In the genomic region with DNA sequence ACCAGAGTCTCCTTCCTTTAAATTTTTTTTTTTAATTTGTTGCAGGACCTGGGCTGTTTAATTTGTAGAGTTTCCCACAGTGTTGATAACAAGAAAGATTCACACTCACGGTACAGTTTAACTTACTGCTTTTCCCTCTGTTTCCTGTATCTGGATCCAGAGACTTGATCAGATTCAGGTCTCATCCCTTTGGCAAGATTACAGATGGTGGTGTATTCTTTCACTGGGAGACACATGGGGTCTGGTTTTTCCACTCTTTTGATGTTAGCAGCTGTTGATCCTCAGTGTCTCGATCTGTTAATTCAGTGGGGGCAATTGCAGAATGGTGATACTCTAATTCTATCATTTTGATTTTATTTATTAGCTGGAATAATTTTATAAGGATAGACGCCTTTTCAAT, we compare ENCODE assay signal across 24 cellular contexts.
DNase-seq lines count a peak whose midpoint lies in the region; ATAC-seq lines count a peak whose summit lies in the region.
"Had no signal": no experiment of that assay in that cellular context is flagged by ENCODE, and none has a peak within 500 bp of the region (broad histone marks: within the 10 kb centered on the region; RNA-seq: fewer than 3 reads in every experiment).

No MANE protein-coding gene starts in this region.

- no peaks in the 10 kb centered on the region for H3K9me2 ChIP-seq in GM23248 (ENCODE audit: insufficient read depth)

- no peaks in the 10 kb centered on the region for H3K79me2 ChIP-seq in GM23248 (ENCODE audit: insufficient read depth)

- peaks cover 100% of the 10 kb centered on the region for H3K4me1 Mint-ChIP-seq in activated naive CD4-positive, alpha-beta T cell treated with anti-CD3 and anti-CD28 coated beads, Interleukin-2, amount 50 U/mL, for 24 hours
- H3K4me1 Mint-ChIP-seq in activated naive CD8-positive, alpha-beta T cell treated with anti-CD3 and anti-CD28 coated beads, Interleukin-2, amount 10 ng/mL, durations not matched to agents 7 days and 5 days: peaks cover 86% of the 10 kb centered on the region
- H3K4me1 Mint-ChIP-seq in stimulated activated effector memory CD8-positive, alpha-beta T cell treated with anti-CD3 and anti-CD28 coated beads, Interleukin-12 subunit alpha, Interleukin-12 subunit beta, amount 100 ng/mL, for 72 hours: peaks cover 97% of the 10 kb centered on the region

- 74 to 76% methylated on average over 3 of the region's 3 CpGs for WGBS in GM23248 (ENCODE audit: low coverage in 1 of 2, low lambda C conversion rate in 2 of 2, missing lambda C conversion rate in 2 of 2), 2 experiments

- H3K27me3 ChIP-seq in GM23248 (replicated peaks; ENCODE audit: insufficient read depth): no peaks in the 10 kb centered on the region
- H3K27me3 ChIP-seq: cardiac muscle cell, spleen had no signal

- no peak overlapping the region for H2AFZ ChIP-seq in GM23248

- H3K27ac Mint-ChIP-seq in activated naive CD4-positive, alpha-beta T cell treated with anti-CD3 and anti-CD28 coated beads, Interleukin-2, amount 50 U/mL, for 24 hours: peak overlapping the region; percentile 94
- peak overlapping the region; percentile 59 for H3K27ac Mint-ChIP-seq in activated naive CD8-positive, alpha-beta T cell treated with anti-CD3 and anti-CD28 coated beads, Interleukin-2, amount 10 ng/mL, durations not matched to agents 7 days and 5 days
- H3K27ac Mint-ChIP-seq in stimulated activated effector memory CD8-positive, alpha-beta T cell treated with anti-CD3 and anti-CD28 coated beads, Interleukin-12 subunit alpha, Interleukin-12 subunit beta, amount 100 ng/mL, for 72 hours: peak overlapping the region; percentile 88

- in situ Hi-C loops in GM23248 (cut with MboI): no loop called here

- POLR2A ChIA-PET in activated naive CD8-positive, alpha-beta T cell treated with anti-CD3 and anti-CD28 coated beads, Interleukin-2, amount 10 ng/mL, durations not matched to agents 7 days and 5 days (lab: Charles Lee): interaction anchor here (1.2 kb wide), 1 partner anchor 21 kb away, joined by 3 read pairs; no protein-coding TSS in a partner anchor

- no peaks in the 10 kb centered on the region for H4K20me1 ChIP-seq in GM23248 (ENCODE audit: insufficient read depth)

- no peak overlapping the region for H3K27ac ChIP-seq in GM23248
- H3K27ac ChIP-seq: cardiac muscle cell had no signal

- no peak for ATAC-seq in activated naive CD8-positive, alpha-beta T cell treated with anti-CD3 and anti-CD28 coated beads, Interleukin-2, amount 10 ng/mL, durations not matched to agents 7 days and 5 days (ENCODE audit: low read depth)
- no peak for ATAC-seq in stimulated activated effector memory CD8-positive, alpha-beta T cell treated with anti-CD3 and anti-CD28 coated beads, Interleukin-12 subunit alpha, Interleukin-12 subunit beta, amount 100 ng/mL, for 72 hours

- no peaks in the 10 kb centered on the region for H3K36me3 ChIP-seq in GM23248 (ENCODE audit: low read depth)
- H3K36me3 ChIP-seq: cardiac muscle cell had no signal

- H3K4me2 ChIP-seq in GM23248 (ENCODE audit: unreplicated experiment): no peak overlapping the region

- no peak overlapping the region for H3K4me3 ChIP-seq in GM23248
- H3K4me3 ChIP-seq: cardiac muscle cell, spleen had no signal

- no peak for DNase-seq in activated naive CD4-positive, alpha-beta T cell (lab: John Stamatoyannopoulos, UW)
- DNase-seq in NCI-H69 (lab: John Stamatoyannopoulos, UW): peak; percentile 42
- DNase-seq in activated naive CD8-positive, alpha-beta T cell treated with anti-CD3 and anti-CD28 coated beads, Interleukin-2, amount 10 ng/mL, durations not matched to agents 7 days and 5 days: no peak
- DNase-seq in stimulated activated effector memory CD8-positive, alpha-beta T cell treated with anti-CD3 and anti-CD28 coated beads, Interleukin-12 subunit alpha, Interleukin-12 subunit beta, amount 100 ng/mL, for 72 hours (ENCODE audit: low spot score in 2 of 2): no peak
- DNase-seq in NCI-H748 (lab: John Stamatoyannopoulos, UW; ENCODE audit: unreplicated experiment): no peak
- no peak for DNase-seq in GM03348 (ENCODE audit: low spot score)
- DNase-seq in GM23248: no peak
- DNase-seq: activated CD8-positive, alpha-beta memory T cell treated with anti-CD3 and anti-CD28 coated beads for 24 hours; anterior cingulate cortex; COR-L47; dermis blood vessel endothelial cell; glutamatergic neuron; GOT3; Karpas-422; mammary epithelial cell; NCI-H1694 treated with DMSO at 0.1 percent for 48 hours; NCI-H2227 treated with DMSO at 0.1 percent for 48 hours; SIG-M5; spleen; stimulated activated CD4-positive, alpha-beta T cell treated with anti-CD3 and anti-CD28 coated beads, Interleukin-4, amount 100 ng/mL, for 24 hours; T-helper 9 cell; trophoblast cell had no signal

- H3K4me3 Mint-ChIP-seq in activated naive CD4-positive, alpha-beta T cell treated with anti-CD3 and anti-CD28 coated beads, Interleukin-2, amount 50 U/mL, for 24 hours: peak overlapping the region; percentile 87
- peak overlapping the region; percentile 45 for H3K4me3 Mint-ChIP-seq in activated naive CD8-positive, alpha-beta T cell treated with anti-CD3 and anti-CD28 coated beads, Interleukin-2, amount 10 ng/mL, durations not matched to agents 7 days and 5 days
- peak overlapping the region; percentile 95 for H3K4me3 Mint-ChIP-seq in stimulated activated effector memory CD8-positive, alpha-beta T cell treated with anti-CD3 and anti-CD28 coated beads, Interleukin-12 subunit alpha, Interleukin-12 subunit beta, amount 100 ng/mL, for 72 hours

- H3K9ac ChIP-seq in GM23248: no peak overlapping the region

- H3K9me3 ChIP-seq in GM23248 (ENCODE audit: low read depth): no peaks in the 10 kb centered on the region
- H3K9me3 ChIP-seq: spleen had no signal

- peaks cover 7% of the 10 kb centered on the region for H3K4me1 ChIP-seq in GM23248 (ENCODE audit: insufficient read depth)

- peaks cover 29% of the 10 kb centered on the region for H3K36me3 Mint-ChIP-seq in activated naive CD4-positive, alpha-beta T cell treated with anti-CD3 and anti-CD28 coated beads, Interleukin-2, amount 50 U/mL, for 24 hours
- H3K36me3 Mint-ChIP-seq in activated naive CD8-positive, alpha-beta T cell treated with anti-CD3 and anti-CD28 coated beads, Interleukin-2, amount 10 ng/mL, durations not matched to agents 7 days and 5 days: peaks cover 38% of the 10 kb centered on the region
- H3K36me3 Mint-ChIP-seq in stimulated activated effector memory CD8-positive, alpha-beta T cell treated with anti-CD3 and anti-CD28 coated beads, Interleukin-12 subunit alpha, Interleukin-12 subunit beta, amount 100 ng/mL, for 72 hours: peaks cover 96% of the 10 kb centered on the region

- no peaks in the 10 kb centered on the region for H3K27me3 Mint-ChIP-seq in activated naive CD4-positive, alpha-beta T cell treated with anti-CD3 and anti-CD28 coated beads, Interleukin-2, amount 50 U/mL, for 24 hours
- H3K27me3 Mint-ChIP-seq in activated naive CD8-positive, alpha-beta T cell treated with anti-CD3 and anti-CD28 coated beads, Interleukin-2, amount 10 ng/mL, durations not matched to agents 7 days and 5 days: no peaks in the 10 kb centered on the region

- H3K9me3 Mint-ChIP-seq in activated naive CD4-positive, alpha-beta T cell treated with anti-CD3 and anti-CD28 coated beads, Interleukin-2, amount 50 U/mL, for 24 hours: no peaks in the 10 kb centered on the region
- H3K9me3 Mint-ChIP-seq in activated naive CD8-positive, alpha-beta T cell treated with anti-CD3 and anti-CD28 coated beads, Interleukin-2, amount 10 ng/mL, durations not matched to agents 7 days and 5 days: no peaks in the 10 kb centered on the region
- H3K9me3 Mint-ChIP-seq in stimulated activated effector memory CD8-positive, alpha-beta T cell treated with anti-CD3 and anti-CD28 coated beads, Interleukin-12 subunit alpha, Interleukin-12 subunit beta, amount 100 ng/mL, for 72 hours: no peaks in the 10 kb centered on the region

- H3F3A ChIP-seq in GM23248 (ENCODE audit: insufficient read depth): peaks cover 5% of the 10 kb centered on the region

Comparison
In these comparisons a context has a peak if more than half of its experiments do, and no peak if none do; other contexts are left out.
1. H3K4me3 Mint-ChIP-seq: peak in every context shown above with its lines; median percentile 95 in stimulated activated effector memory CD8-positive, alpha-beta T cell treated with anti-CD3 and anti-CD28 coated beads, Interleukin-12 subunit alpha, Interleukin-12 subunit beta, amount 100 ng/mL, for 72 hours; 87 in activated naive CD4-positive, alpha-beta T cell treated with anti-CD3 and anti-CD28 coated beads, Interleukin-2, amount 50 U/mL, for 24 hours; 45 in activated naive CD8-positive, alpha-beta T cell treated with anti-CD3 and anti-CD28 coated beads, Interleukin-2, amount 10 ng/mL, durations not matched to agents 7 days and 5 days.